Comparison of ENCODE assay signal across 1 cellular context in genomic region chr2:38665854-38666577, GRCh38.
A peak's percentile ranks its signal among the peaks of the same experiment; 100 is the strongest.
TF ChIP-seq lines count a peak whose summit lies in the region.

TSS of gene GALM (plus strand) at chr2:38666114. CDS start at chr2:38666162, 48 bp downstream.

TF ChIP-seq in HepG2, 621 proteins besides CTCF, POLR2A, EP300 and RAD21 (continued from another document and continues in another):
- peak; percentile 64 for TF ChIP-seq ZNF709 (CRISPR knock-in tag; IDR thresholded peaks at IDR 0.05)
- peak; percentile 70; the same call in 1 of the 2 replicates for TF ChIP-seq ARNT2 (CRISPR knock-in tag; IDR thresholded peaks at IDR 0.05; ENCODE audit: low read depth)
- TF ChIP-seq GRHL1 (CRISPR knock-in tag; conservative IDR thresholded peaks at IDR 0.05), result no peak
- TF ChIP-seq NFIB (CRISPR knock-in tag; IDR thresholded peaks at IDR 0.05; ENCODE audit: borderline replicate concordance), result no peak
- peak; percentile 25; the same call in 1 of the 2 replicates for TF ChIP-seq ZFP36L1 (CRISPR knock-in tag; IDR thresholded peaks at IDR 0.05)
- TF ChIP-seq, protein P1, sequence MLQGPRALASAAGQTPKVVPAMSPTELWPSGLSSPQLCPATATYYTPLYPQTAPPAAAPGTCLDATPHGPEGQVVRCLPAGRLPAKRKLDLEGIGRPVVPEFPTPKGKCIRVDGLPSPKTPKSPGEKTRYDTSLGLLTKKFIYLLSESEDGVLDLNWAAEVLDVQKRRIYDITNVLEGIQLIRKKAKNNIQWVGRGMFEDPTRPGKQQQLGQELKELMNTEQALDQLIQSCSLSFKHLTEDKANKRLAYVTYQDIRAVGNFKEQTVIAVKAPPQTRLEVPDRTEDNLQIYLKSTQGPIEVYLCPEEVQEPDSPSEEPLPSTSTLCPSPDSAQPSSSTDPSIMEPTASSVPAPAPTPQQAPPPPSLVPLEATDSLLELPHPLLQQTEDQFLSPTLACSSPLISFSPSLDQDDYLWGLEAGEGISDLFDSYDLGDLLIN (CRISPR knock-in tag; IDR thresholded peaks at IDR 0.05; ENCODE audit: borderline replicate concordance), result no peak
- TF ChIP-seq, protein P2, sequence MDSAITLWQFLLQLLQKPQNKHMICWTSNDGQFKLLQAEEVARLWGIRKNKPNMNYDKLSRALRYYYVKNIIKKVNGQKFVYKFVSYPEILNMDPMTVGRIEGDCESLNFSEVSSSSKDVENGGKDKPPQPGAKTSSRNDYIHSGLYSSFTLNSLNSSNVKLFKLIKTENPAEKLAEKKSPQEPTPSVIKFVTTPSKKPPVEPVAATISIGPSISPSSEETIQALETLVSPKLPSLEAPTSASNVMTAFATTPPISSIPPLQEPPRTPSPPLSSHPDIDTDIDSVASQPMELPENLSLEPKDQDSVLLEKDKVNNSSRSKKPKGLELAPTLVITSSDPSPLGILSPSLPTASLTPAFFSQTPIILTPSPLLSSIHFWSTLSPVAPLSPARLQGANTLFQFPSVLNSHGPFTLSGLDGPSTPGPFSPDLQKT (CRISPR knock-in tag; IDR thresholded peaks at IDR 0.05; ENCODE audit: borderline replicate concordance), result no peak
- TF ChIP-seq GLI4 (CRISPR knock-in tag; IDR thresholded peaks at IDR 0.05; ENCODE audit: borderline replicate concordance), result 0 out of 2 replicates have a peak, but pooled peaks have one; percentile 64
- TF ChIP-seq IRF2 (CRISPR knock-in tag; IDR thresholded peaks at IDR 0.05), result peak; percentile 99
- peak; percentile 33; the same call in 1 of the 2 replicates for TF ChIP-seq NFYB (CRISPR knock-in tag; IDR thresholded peaks at IDR 0.05)
- TF ChIP-seq, protein P3, sequence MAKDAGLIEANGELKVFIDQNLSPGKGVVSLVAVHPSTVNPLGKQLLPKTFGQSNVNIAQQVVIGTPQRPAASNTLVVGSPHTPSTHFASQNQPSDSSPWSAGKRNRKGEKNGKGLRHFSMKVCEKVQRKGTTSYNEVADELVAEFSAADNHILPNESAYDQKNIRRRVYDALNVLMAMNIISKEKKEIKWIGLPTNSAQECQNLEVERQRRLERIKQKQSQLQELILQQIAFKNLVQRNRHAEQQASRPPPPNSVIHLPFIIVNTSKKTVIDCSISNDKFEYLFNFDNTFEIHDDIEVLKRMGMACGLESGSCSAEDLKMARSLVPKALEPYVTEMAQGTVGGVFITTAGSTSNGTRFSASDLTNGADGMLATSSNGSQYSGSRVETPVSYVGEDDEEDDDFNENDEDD (CRISPR knock-in tag; IDR thresholded peaks at IDR 0.05; ENCODE audit: borderline replicate concordance), result peak; percentile 29; the same call in 1 of the 2 replicates
- TF ChIP-seq SIN3A (IDR thresholded peaks at IDR 0.05; ENCODE audit: borderline replicate concordance, low read depth, low read length), result 0 out of 2 replicates have a peak, but pooled peaks have one; percentile 84
- no peak for TF ChIP-seq ZNF275 (CRISPR knock-in tag; IDR thresholded peaks at IDR 0.05; ENCODE audit: borderline replicate concordance)
- TF ChIP-seq ZNF44 (CRISPR knock-in tag; IDR thresholded peaks at IDR 0.05), result peak; percentile 91; the same call in 1 of the 2 replicates
- TF ChIP-seq, protein P4, sequence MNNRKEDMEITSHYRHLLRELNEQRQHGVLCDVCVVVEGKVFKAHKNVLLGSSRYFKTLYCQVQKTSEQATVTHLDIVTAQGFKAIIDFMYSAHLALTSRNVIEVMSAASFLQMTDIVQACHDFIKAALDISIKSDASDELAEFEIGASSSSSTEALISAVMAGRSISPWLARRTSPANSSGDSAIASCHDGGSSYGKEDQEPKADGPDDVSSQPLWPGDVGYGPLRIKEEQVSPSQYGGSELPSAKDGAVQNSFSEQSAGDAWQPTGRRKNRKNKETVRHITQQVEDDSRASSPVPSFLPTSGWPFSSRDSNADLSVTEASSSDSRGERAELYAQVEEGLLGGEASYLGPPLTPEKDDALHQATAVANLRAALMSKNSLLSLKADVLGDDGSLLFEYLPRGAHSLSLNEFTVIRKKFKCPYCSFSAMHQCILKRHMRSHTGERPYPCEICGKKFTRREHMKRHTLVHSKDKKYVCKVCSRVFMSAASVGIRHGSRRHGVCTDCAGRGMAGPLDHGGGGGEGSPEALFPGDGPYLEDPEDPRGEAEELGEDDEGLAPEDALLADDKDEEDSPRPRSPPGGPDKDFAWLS (CRISPR knock-in tag; IDR thresholded peaks at IDR 0.05; ENCODE audit: borderline replicate concordance), result peak; percentile 93; the same call in 1 of the 2 replicates
- TF ChIP-seq ZNF713 (CRISPR knock-in tag; IDR thresholded peaks at IDR 0.05), result no peak
- TF ChIP-seq AHR (CRISPR knock-in tag; IDR thresholded peaks at IDR 0.05), result peak; percentile 77; the same call in 1 of the 2 replicates
- TF ChIP-seq, protein P5, sequence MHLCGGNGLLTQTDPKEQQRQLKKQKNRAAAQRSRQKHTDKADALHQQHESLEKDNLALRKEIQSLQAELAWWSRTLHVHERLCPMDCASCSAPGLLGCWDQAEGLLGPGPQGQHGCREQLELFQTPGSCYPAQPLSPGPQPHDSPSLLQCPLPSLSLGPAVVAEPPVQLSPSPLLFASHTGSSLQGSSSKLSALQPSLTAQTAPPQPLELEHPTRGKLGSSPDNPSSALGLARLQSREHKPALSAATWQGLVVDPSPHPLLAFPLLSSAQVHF (CRISPR knock-in tag; IDR thresholded peaks at IDR 0.05), result no peak
- peak; percentile 84; the same call in 1 of the 2 replicates for TF ChIP-seq ZNF12 (CRISPR knock-in tag; IDR thresholded peaks at IDR 0.05)
- peak; percentile 88 for TF ChIP-seq ZNF337 (CRISPR knock-in tag; IDR thresholded peaks at IDR 0.05; ENCODE audit: borderline replicate concordance, low read depth)
- peak; percentile 31; the same call in 1 of the 2 replicates for TF ChIP-seq ZNF138 (CRISPR knock-in tag; IDR thresholded peaks at IDR 0.05; ENCODE audit: low read depth)
- peak; percentile 90 for TF ChIP-seq NR2C2 (CRISPR knock-in tag; IDR thresholded peaks at IDR 0.05; ENCODE audit: borderline replicate concordance)
- TF ChIP-seq ZNF253 (CRISPR knock-in tag; IDR thresholded peaks at IDR 0.05; ENCODE audit: borderline replicate concordance), result no peak; the same call in 1 of the 2 replicates
- TF ChIP-seq RCOR2 (CRISPR knock-in tag; IDR thresholded peaks at IDR 0.05), result peak; percentile 68
- TF ChIP-seq FOXJ3 (CRISPR knock-in tag; IDR thresholded peaks at IDR 0.05; ENCODE audit: borderline replicate concordance), result peak; percentile 69
- TF ChIP-seq ATRX (CRISPR knock-in tag; IDR thresholded peaks at IDR 0.05; ENCODE audit: borderline replicate concordance), result no peak
- peak; percentile 55 for TF ChIP-seq ZNF431 (CRISPR knock-in tag; IDR thresholded peaks at IDR 0.05; ENCODE audit: borderline replicate concordance, low read depth)
- TF ChIP-seq KAT7 (CRISPR knock-in tag; IDR thresholded peaks at IDR 0.05; ENCODE audit: borderline replicate concordance), result peak; percentile 54; the same call in 1 of the 2 replicates
- peak; percentile 68 for TF ChIP-seq TBL1XR1 (IDR thresholded peaks at IDR 0.05; ENCODE audit: borderline replicate concordance, low read length, partially characterized antibody)
- no peak for TF ChIP-seq HMGA1 (CRISPR knock-in tag; conservative IDR thresholded peaks at IDR 0.05)
- 0 out of 2 replicates have a peak, but pooled peaks have one; percentile 12 for TF ChIP-seq ZNF629 (CRISPR knock-in tag; conservative IDR thresholded peaks at IDR 0.05)
- no peak; the same call in 1 of the 2 replicates for TF ChIP-seq NFATC3 (CRISPR knock-in tag; IDR thresholded peaks at IDR 0.05)
- no peak for TF ChIP-seq PHB2 (IDR thresholded peaks at IDR 0.05; ENCODE audit: partially characterized antibody)
- 0 out of 2 replicates have a peak, but pooled peaks have one; percentile 30 for TF ChIP-seq JUND (CRISPR knock-in tag; IDR thresholded peaks at IDR 0.05)
- peak; percentile 25; the same call in 1 of the 2 replicates for TF ChIP-seq ZSCAN25 (CRISPR knock-in tag; IDR thresholded peaks at IDR 0.05)
- peak; percentile 58; the same call in 1 of the 2 replicates for TF ChIP-seq SP5 (CRISPR knock-in tag; IDR thresholded peaks at IDR 0.05; ENCODE audit: borderline replicate concordance, low read depth)
- TF ChIP-seq HNRNPK (IDR thresholded peaks at IDR 0.05; ENCODE audit: low read depth, low read length, poor library complexity, severe bottlenecking), result no peak
- peak; percentile 59; the same call in 1 of the 2 replicates for TF ChIP-seq WIZ (CRISPR knock-in tag; IDR thresholded peaks at IDR 0.05)
- TF ChIP-seq SETDB1 (CRISPR knock-in tag; IDR thresholded peaks at IDR 0.05; ENCODE audit: borderline replicate concordance), result no peak
- peak; percentile 85 for TF ChIP-seq ZNF883 (CRISPR knock-in tag; IDR thresholded peaks at IDR 0.05; ENCODE audit: not compliant biosample characterization)
- peak; percentile 45; the same call in 1 of the 2 replicates for TF ChIP-seq ZSCAN21 (CRISPR knock-in tag; IDR thresholded peaks at IDR 0.05; ENCODE audit: borderline replicate concordance)
- TF ChIP-seq SCMH1 (CRISPR knock-in tag; IDR thresholded peaks at IDR 0.05; ENCODE audit: borderline replicate concordance), result no peak
- peak; percentile 46; the same call in 1 of the 2 replicates for TF ChIP-seq GATAD1 (CRISPR knock-in tag; IDR thresholded peaks at IDR 0.05)
- TF ChIP-seq ZNF34 (CRISPR knock-in tag; IDR thresholded peaks at IDR 0.05; ENCODE audit: borderline replicate concordance), result peak; percentile 41; the same call in 1 of the 2 replicates
- TF ChIP-seq ZSCAN22 (CRISPR knock-in tag; IDR thresholded peaks at IDR 0.05), result peak; percentile 76
- peak; percentile 40 for TF ChIP-seq STAG1 (CRISPR knock-in tag; IDR thresholded peaks at IDR 0.05)
- TF ChIP-seq, protein P6, sequence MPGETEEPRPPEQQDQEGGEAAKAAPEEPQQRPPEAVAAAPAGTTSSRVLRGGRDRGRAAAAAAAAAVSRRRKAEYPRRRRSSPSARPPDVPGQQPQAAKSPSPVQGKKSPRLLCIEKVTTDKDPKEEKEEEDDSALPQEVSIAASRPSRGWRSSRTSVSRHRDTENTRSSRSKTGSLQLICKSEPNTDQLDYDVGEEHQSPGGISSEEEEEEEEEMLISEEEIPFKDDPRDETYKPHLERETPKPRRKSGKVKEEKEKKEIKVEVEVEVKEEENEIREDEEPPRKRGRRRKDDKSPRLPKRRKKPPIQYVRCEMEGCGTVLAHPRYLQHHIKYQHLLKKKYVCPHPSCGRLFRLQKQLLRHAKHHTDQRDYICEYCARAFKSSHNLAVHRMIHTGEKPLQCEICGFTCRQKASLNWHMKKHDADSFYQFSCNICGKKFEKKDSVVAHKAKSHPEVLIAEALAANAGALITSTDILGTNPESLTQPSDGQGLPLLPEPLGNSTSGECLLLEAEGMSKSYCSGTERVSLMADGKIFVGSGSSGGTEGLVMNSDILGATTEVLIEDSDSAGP (CRISPR knock-in tag; IDR thresholded peaks at IDR 0.05; ENCODE audit: borderline replicate concordance), result peak; percentile 96
- TF ChIP-seq, protein P7, sequence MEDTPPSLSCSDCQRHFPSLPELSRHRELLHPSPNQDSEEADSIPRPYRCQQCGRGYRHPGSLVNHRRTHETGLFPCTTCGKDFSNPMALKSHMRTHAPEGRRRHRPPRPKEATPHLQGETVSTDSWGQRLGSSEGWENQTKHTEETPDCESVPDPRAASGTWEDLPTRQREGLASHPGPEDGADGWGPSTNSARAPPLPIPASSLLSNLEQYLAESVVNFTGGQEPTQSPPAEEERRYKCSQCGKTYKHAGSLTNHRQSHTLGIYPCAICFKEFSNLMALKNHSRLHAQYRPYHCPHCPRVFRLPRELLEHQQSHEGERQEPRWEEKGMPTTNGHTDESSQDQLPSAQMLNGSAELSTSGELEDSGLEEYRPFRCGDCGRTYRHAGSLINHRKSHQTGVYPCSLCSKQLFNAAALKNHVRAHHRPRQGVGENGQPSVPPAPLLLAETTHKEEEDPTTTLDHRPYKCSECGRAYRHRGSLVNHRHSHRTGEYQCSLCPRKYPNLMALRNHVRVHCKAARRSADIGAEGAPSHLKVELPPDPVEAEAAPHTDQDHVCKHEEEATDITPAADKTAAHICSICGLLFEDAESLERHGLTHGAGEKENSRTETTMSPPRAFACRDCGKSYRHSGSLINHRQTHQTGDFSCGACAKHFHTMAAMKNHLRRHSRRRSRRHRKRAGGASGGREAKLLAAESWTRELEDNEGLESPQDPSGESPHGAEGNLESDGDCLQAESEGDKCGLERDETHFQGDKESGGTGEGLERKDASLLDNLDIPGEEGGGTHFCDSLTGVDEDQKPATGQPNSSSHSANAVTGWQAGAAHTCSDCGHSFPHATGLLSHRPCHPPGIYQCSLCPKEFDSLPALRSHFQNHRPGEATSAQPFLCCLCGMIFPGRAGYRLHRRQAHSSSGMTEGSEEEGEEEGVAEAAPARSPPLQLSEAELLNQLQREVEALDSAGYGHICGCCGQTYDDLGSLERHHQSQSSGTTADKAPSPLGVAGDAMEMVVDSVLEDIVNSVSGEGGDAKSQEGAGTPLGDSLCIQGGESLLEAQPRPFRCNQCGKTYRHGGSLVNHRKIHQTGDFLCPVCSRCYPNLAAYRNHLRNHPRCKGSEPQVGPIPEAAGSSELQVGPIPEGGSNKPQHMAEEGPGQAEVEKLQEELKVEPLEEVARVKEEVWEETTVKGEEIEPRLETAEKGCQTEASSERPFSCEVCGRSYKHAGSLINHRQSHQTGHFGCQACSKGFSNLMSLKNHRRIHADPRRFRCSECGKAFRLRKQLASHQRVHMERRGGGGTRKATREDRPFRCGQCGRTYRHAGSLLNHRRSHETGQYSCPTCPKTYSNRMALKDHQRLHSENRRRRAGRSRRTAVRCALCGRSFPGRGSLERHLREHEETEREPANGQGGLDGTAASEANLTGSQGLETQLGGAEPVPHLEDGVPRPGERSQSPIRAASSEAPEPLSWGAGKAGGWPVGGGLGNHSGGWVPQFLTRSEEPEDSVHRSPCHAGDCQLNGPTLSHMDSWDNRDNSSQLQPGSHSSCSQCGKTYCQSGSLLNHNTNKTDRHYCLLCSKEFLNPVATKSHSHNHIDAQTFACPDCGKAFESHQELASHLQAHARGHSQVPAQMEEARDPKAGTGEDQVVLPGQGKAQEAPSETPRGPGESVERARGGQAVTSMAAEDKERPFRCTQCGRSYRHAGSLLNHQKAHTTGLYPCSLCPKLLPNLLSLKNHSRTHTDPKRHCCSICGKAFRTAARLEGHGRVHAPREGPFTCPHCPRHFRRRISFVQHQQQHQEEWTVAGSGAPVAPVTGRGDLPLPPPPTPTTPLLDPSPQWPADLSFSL (CRISPR knock-in tag; IDR thresholded peaks at IDR 0.05), result peak; percentile 60; the same call in 1 of the 2 replicates
